Comparison of ENCODE assay signal across 7 cellular contexts in the genomic region with DNA sequence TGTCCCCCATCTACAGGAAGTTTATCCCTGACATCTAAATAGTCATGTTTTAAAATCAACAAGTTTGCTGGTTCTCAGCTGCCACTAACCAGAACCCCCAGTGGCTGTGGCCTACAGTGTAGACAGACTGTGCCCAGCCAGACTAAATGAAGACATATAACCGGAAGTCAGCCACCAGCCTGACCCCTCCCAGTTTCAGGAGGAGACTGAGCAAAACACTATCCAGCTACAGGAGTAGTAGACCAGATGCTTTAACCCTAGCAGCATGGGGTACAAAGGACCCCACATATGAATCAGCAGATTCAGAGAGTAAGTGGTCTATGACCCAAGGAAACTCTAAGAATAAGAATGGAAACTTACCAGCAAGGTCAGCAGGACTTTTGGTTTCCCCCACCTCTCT.
DNase-seq lines count a peak whose midpoint lies in the region; TF ChIP-seq lines count a peak whose summit lies in the region.

No MANE protein-coding gene starts in this region.

- no peaks in the 10 kb centered on the region for H3K9me2 ChIP-seq in GM23248 (ENCODE audit: insufficient read depth)

- H3K27ac ChIP-seq in GM23248, result peak overlapping the region; percentile 40
- H3K27ac ChIP-seq in left ventricle myocardium inferior (replicated peaks), result peak overlapping the region; percentile 51

- H3K27me3 ChIP-seq in GM23248 (replicated peaks; ENCODE audit: insufficient read depth) (no peaks in the 10 kb centered on the region), left ventricle myocardium inferior (ENCODE audit: low read depth) (no peaks in the 10 kb centered on the region), MG63 (no peaks in the 10 kb centered on the region)

- H3K4me3 ChIP-seq in GM23248 (no peak overlapping the region), left ventricle myocardium inferior (no peak overlapping the region), MG63 (no peak overlapping the region)

- peaks cover 21% of the 10 kb centered on the region; the same call in 1 of the 2 replicates for H3F3A ChIP-seq in GM23248 (ENCODE audit: insufficient read depth)

- H3K9me3 ChIP-seq in GM23248 (ENCODE audit: low read depth) (no peaks in the 10 kb centered on the region), left ventricle myocardium inferior (replicated peaks) (no peaks in the 10 kb centered on the region), MG63 (no peaks in the 10 kb centered on the region)

- H3K9ac ChIP-seq in GM23248, result no peak overlapping the region

- peaks cover 30% of the 10 kb centered on the region for H3K4me1 ChIP-seq in GM23248 (ENCODE audit: insufficient read depth)
- H3K4me1 ChIP-seq in left ventricle myocardium inferior, result peaks cover 21% of the 10 kb centered on the region

- in situ Hi-C loops in GM13976 (cut with MboI; ENCODE audit: low sequenced_read_pairs, unreplicated experiment) (no loop called here), GM23248 (cut with MboI) (no loop called here)

- DNase-seq in GM13976 (ENCODE audit: low spot score) (peak; percentile 57), GM23248 (peak; percentile 40), SK-N-DZ (ENCODE audit: low spot score) (peak; percentile 95), left ventricle myocardium inferior (no peak), amygdala (lab: John Stamatoyannopoulos, UW) (no peak), NCI-H2107 treated with DMSO at 0.1 percent for 48 hours (lab: John Stamatoyannopoulos, UW; ENCODE audit: unreplicated experiment) (no peak), MG63 (no peak)

- H2AFZ ChIP-seq in GM23248, result no peak overlapping the region

- WGBS in GM23248 (ENCODE audit: low coverage in 1 of 2, low lambda C conversion rate in 2 of 2, missing lambda C conversion rate in 2 of 2), 2 experiments, result 13 to 18% methylated on average over 1 of the region's 1 CpG

- H4K20me1 ChIP-seq in GM23248 (ENCODE audit: insufficient read depth), result no peaks in the 10 kb centered on the region

- H3K36me3 ChIP-seq in GM23248 (ENCODE audit: low read depth), result no peaks in the 10 kb centered on the region
- H3K36me3 ChIP-seq in left ventricle myocardium inferior, result no peaks in the 10 kb centered on the region
- H3K36me3 ChIP-seq in MG63, result no peaks in the 10 kb centered on the region

- no peak for TF ChIP-seq CTCF in GM13976 (IDR thresholded peaks at IDR 0.05; ENCODE audit: borderline replicate concordance, control extremely low read depth, extremely low read depth, insufficient read depth, missing control alignments)
- TF ChIP-seq CTCF in left ventricle myocardium inferior (IDR thresholded peaks at IDR 0.05; ENCODE audit: borderline replicate concordance), result no peak

- peaks cover 19% of the 10 kb centered on the region; the same call in 1 of the 2 replicates for H3K79me2 ChIP-seq in GM23248 (ENCODE audit: insufficient read depth)

- intact Hi-C loops in left ventricle myocardium inferior (cut with micrococcal nuclease), result no loop called here

- H3K4me2 ChIP-seq in GM23248 (ENCODE audit: unreplicated experiment), result peak overlapping the region; percentile 40

Comparison
In these comparisons a context has a peak if more than half of its experiments do, and no peak if none do; other contexts are left out.
1. DNase-seq: peak in GM13976 (single experiment), GM23248 (single experiment) and SK-N-DZ (single experiment); none in left ventricle myocardium inferior (single experiment), amygdala (0 of 56), NCI-H2107 treated with DMSO at 0.1 percent for 48 hours (single experiment) and MG63 (single experiment).